8 cellular contexts compared by ENCODE assay signal in genomic region chr11:1863352-1864215, GRCh38. TPM values are rescaled to one million over a fixed set of nuclear protein-coding genes. Genes with fewer than 3 reads are reported as not detected.
DNase-seq lines count a peak whose midpoint lies in the region; ATAC-seq and TF ChIP-seq lines count a peak whose summit lies in the region.

No MANE protein-coding gene starts in this region.

- no peak for ATAC-seq in HG02885 (IDR thresholded peaks at IDR 0.05; ENCODE audit: poor library complexity, unreplicated experiment)

- CTCF ChIA-PET in HEK293T (lab: Yijun Ruan, JAX), result interaction anchor here (1.3 kb wide), 1 partner anchor 13 kb away, joined by 7 read pairs; no protein-coding TSS in a partner anchor

- TF ChIP-seq CTCF in astrocyte of the cerebellum (IDR thresholded peaks at IDR 0.05; ENCODE audit: low read depth, low read length, missing control alignments), result no peak

- POLR2A ChIA-PET in HEK293T (lab: Yijun Ruan, JAX), result no interaction called here

- in situ Hi-C loops in astrocyte of the cerebellum (cut with HindIII; ENCODE audit: low sequenced_read_pairs), result no loop called here

- H3K4me3 ChIP-seq in astrocyte of the cerebellum (ENCODE audit: low read depth, low read length), result no peak overlapping the region

- DNase-seq in A172 (ENCODE audit: low spot score) (peak; percentile 84), HEK293T (ENCODE audit: extremely low spot score) (peak; percentile 78), astrocyte of the cerebellum (ENCODE audit: low read depth) (peak; percentile 69), hippocampal formation (lab: John Stamatoyannopoulos, UW) (peak; percentile 10 to 28), renal cortical epithelial cell (ENCODE audit: low read depth) (peak; percentile 75)
- DNase-seq in activated CD4-positive, alpha-beta T cell treated with anti-CD3 and anti-CD28 coated beads for 4 hours, result no peak
- DNase-seq in stimulated activated CD4-positive, alpha-beta T cell treated with anti-CD3 and anti-CD28 coated beads, Interleukin-2, amount 100 ng/mL, for 24 hours, result no peak

TF ChIP-seq in HEK293T, 16 proteins besides CTCF, POLR2A, EP300 and RAD21:
- TF ChIP-seq BHLHE40 (IDR thresholded peaks at IDR 0.05; ENCODE audit: borderline replicate concordance) (no peak), L3MBTL2 (conservative IDR thresholded peaks at IDR 0.05) (peak; percentile 69)

RNA-seq across cellular contexts. Expression of gene LSP1, which starts 10.7 kb away (rescaled TPM):
- 2.2 and 71.7 TPM in 2 replicates for total RNA-seq in A172 (2014; rRNA removed; shearing (Covaris generic))
- total RNA-seq in renal cortical epithelial cell, result not detected in 2 replicates

RNA-seq across cellular contexts. Expression of gene TNNI2, which starts 24.8 kb away (rescaled TPM):
- not detected in 2 replicates for total RNA-seq in A172 (2014; rRNA removed; shearing (Covaris generic))
- not detected in 2 replicates for total RNA-seq in renal cortical epithelial cell

RNA-seq across cellular contexts. Expression of gene PRR33, which starts 28.1 kb away (rescaled TPM):
- total RNA-seq in A172 (2014; rRNA removed; shearing (Covaris generic)), result not detected in 2 replicates
- total RNA-seq in renal cortical epithelial cell, result not detected in 2 replicates

RNA-seq across cellular contexts. Expression of gene SYT8, which starts 28.8 kb away (rescaled TPM):
- total RNA-seq in A172 (2014; rRNA removed; shearing (Covaris generic)), result 2.1 TPM in 1 of 2 replicates, not detected in the other
- total RNA-seq in renal cortical epithelial cell, result 0.05 TPM in 1 of 2 replicates, not detected in the other

RNA-seq across cellular contexts. Expression of gene TNNT3, which starts 55.9 kb away (rescaled TPM):
- 0.46 TPM in 1 of 2 replicates, not detected in the other for total RNA-seq in A172 (2014; rRNA removed; shearing (Covaris generic))
- total RNA-seq in renal cortical epithelial cell, result not detected in 2 replicates

Comparison
In these comparisons a context has a peak if more than half of its experiments do, and no peak if none do; other contexts are left out.
1. DNase-seq: peak in A172 (single experiment), HEK293T (single experiment), astrocyte of the cerebellum (single experiment), hippocampal formation (2 of 2) and renal cortical epithelial cell (single experiment); none in activated CD4-positive, alpha-beta T cell treated with anti-CD3 and anti-CD28 coated beads for 4 hours (0 of 2) and stimulated activated CD4-positive, alpha-beta T cell treated with anti-CD3 and anti-CD28 coated beads, Interleukin-2, amount 100 ng/mL, for 24 hours (0 of 2).